In genomic region chr17:21253646-21254441, GRCh38 we compare ENCODE assay signal across 8 cellular contexts. TPM values are rescaled to one million over a fixed set of nuclear protein-coding genes. Genes with fewer than 3 reads are reported as not detected.
A peak's percentile ranks its signal among the peaks of the same experiment; 100 is the strongest.
DNase-seq lines count a peak whose midpoint lies in the region; ATAC-seq and TF ChIP-seq lines count a peak whose summit lies in the region.

No MANE protein-coding gene starts in this region.

- no peaks in the 10 kb centered on the region for H3K36me3 Mint-ChIP-seq in activated CD4-positive, alpha-beta T cell treated with anti-CD3 and anti-CD28 coated beads, Interleukin-2, amount 10 ng/mL, durations not matched to agents 7 days and 5 days (ENCODE audit: low read depth)

- no peak for TF ChIP-seq CTCF in foreskin fibroblast (IDR thresholded peaks at IDR 0.05; ENCODE audit: low read depth, low read length)

- POLR2A ChIA-PET in activated CD4-positive, alpha-beta T cell treated with anti-CD3 and anti-CD28 coated beads, Interleukin-2, amount 10 ng/mL, durations not matched to agents 7 days and 5 days (lab: Charles Lee), result no interaction called here

- peak overlapping the region; percentile 86 for H3K27ac Mint-ChIP-seq in activated CD4-positive, alpha-beta T cell treated with anti-CD3 and anti-CD28 coated beads, Interleukin-2, amount 10 ng/mL, durations not matched to agents 7 days and 5 days

- H3K4me3 ChIP-seq in foreskin fibroblast (ENCODE audit: low read depth in 1 of 2, low read length in 2 of 2) (peak overlapping the region; percentile 63 to 64), skeletal muscle cell (ENCODE audit: low read depth, low read length) (peak overlapping the region; percentile 58)

- H3K4me1 Mint-ChIP-seq in activated CD4-positive, alpha-beta T cell treated with anti-CD3 and anti-CD28 coated beads, Interleukin-2, amount 10 ng/mL, durations not matched to agents 7 days and 5 days, result peaks cover 24% of the 10 kb centered on the region

- H3K27me3 Mint-ChIP-seq in activated CD4-positive, alpha-beta T cell treated with anti-CD3 and anti-CD28 coated beads, Interleukin-2, amount 10 ng/mL, durations not matched to agents 7 days and 5 days, result peaks cover 5% of the 10 kb centered on the region

- CTCF ChIA-PET in activated CD4-positive, alpha-beta T cell treated with anti-CD3 and anti-CD28 coated beads, Interleukin-2, amount 10 ng/mL, durations not matched to agents 7 days and 5 days (lab: Charles Lee), result interaction anchor here (1.1 to 1.6 kb wide), 4 partner anchors 9 to 34 kb away, joined by 3 read pairs; no protein-coding TSS in a partner anchor

- DNase-seq in activated CD4-positive, alpha-beta T cell treated with anti-CD3 and anti-CD28 coated beads, Interleukin-2, amount 10 ng/mL, durations not matched to agents 7 days and 5 days, result no peak
- no peak for DNase-seq in activated CD4-positive, alpha-beta T cell treated with anti-CD3 and anti-CD28 coated beads for 1 hour
- DNase-seq in foreskin fibroblast (no peak), skeletal muscle cell (ENCODE audit: low read depth) (no peak), iPS-NIHi7 (ENCODE audit: extremely low spot score) (no peak), NCI-H146 (lab: John Stamatoyannopoulos, UW) (no peak)
- DNase-seq in stimulated activated CD4-positive, alpha-beta T cell treated with anti-CD3 and anti-CD28 coated beads, Interleukin-4, amount 100 ng/mL, for 24 hours, result no peak

- peak; percentile 5; the same call in 1 of the 3 replicates for ATAC-seq in SK-N-SH treated with all-trans-retinoic acid at 6 μM for 48 hours

- peak overlapping the region; percentile 80 for H3K4me3 Mint-ChIP-seq in activated CD4-positive, alpha-beta T cell treated with anti-CD3 and anti-CD28 coated beads, Interleukin-2, amount 10 ng/mL, durations not matched to agents 7 days and 5 days

- H3K9me3 Mint-ChIP-seq in activated CD4-positive, alpha-beta T cell treated with anti-CD3 and anti-CD28 coated beads, Interleukin-2, amount 10 ng/mL, durations not matched to agents 7 days and 5 days, result no peaks in the 10 kb centered on the region

TF ChIP-seq in SK-N-SH treated with all-trans-retinoic acid at 6 μM for 48 hours, 23 proteins besides CTCF, POLR2A, EP300 and RAD21:
- TF ChIP-seq ZNF70 (CRISPR knock-in tag; IDR thresholded peaks at IDR 0.05) (no peak), ZFP3 (CRISPR knock-in tag; IDR thresholded peaks at IDR 0.05) (no peak), ZNF8 (CRISPR knock-in tag; IDR thresholded peaks at IDR 0.05) (no peak), ISL1 (CRISPR knock-in tag; IDR thresholded peaks at IDR 0.05) (no peak), BACH2 (CRISPR knock-in tag; IDR thresholded peaks at IDR 0.05; ENCODE audit: borderline replicate concordance) (no peak), ZNF565 (CRISPR knock-in tag; conservative IDR thresholded peaks at IDR 0.05; ENCODE audit: low read depth) (no peak), CSDC2 (CRISPR knock-in tag; IDR thresholded peaks at IDR 0.05) (no peak), TCF4 (CRISPR knock-in tag; IDR thresholded peaks at IDR 0.05; ENCODE audit: borderline replicate concordance) (no peak), PATZ1 (CRISPR knock-in tag; IDR thresholded peaks at IDR 0.05; ENCODE audit: borderline replicate concordance) (no peak)

RNA-seq across cellular contexts. Expression of gene NATD1, which starts 0.6 kb away (rescaled TPM):
- total RNA-seq in activated CD4-positive, alpha-beta T cell treated with anti-CD3 and anti-CD28 coated beads, Interleukin-2, amount 10 ng/mL, durations not matched to agents 7 days and 5 days, result 1 to 10 TPM; 3.0 to 3.2 TPM

RNA-seq across cellular contexts. Expression of gene MAP2K3, which starts 30.7 kb away (rescaled TPM):
- total RNA-seq in activated CD4-positive, alpha-beta T cell treated with anti-CD3 and anti-CD28 coated beads, Interleukin-2, amount 10 ng/mL, durations not matched to agents 7 days and 5 days, result 10 to 100 TPM; 41.7 to 52.8 TPM

RNA-seq across cellular contexts. Expression of gene TMEM11, which starts 39.9 kb away (rescaled TPM):
- 10 to 100 TPM; 24.7 to 28.1 TPM for total RNA-seq in activated CD4-positive, alpha-beta T cell treated with anti-CD3 and anti-CD28 coated beads, Interleukin-2, amount 10 ng/mL, durations not matched to agents 7 days and 5 days
